In genomic region chr11:73192272-73192671, GRCh38 we compare ENCODE assay signal across 12 cellular contexts. TPM values are rescaled to one million over a fixed set of nuclear protein-coding genes. Genes with fewer than 3 reads are reported as not detected.
DNase-seq lines count a peak whose midpoint lies in the region; ATAC-seq and TF ChIP-seq lines count a peak whose summit lies in the region.
"Had no signal": no experiment of that assay in that cellular context is flagged by ENCODE, and none has a peak within 500 bp of the region (broad histone marks: within the 10 kb centered on the region; RNA-seq: fewer than 3 reads in every experiment).

No MANE protein-coding gene starts in this region.

- no peaks in the 10 kb centered on the region for H3K36me3 ChIP-seq in lung (ENCODE audit: control insufficient read depth in 2 of 2, insufficient read depth in 2 of 2, low read length in 2 of 2)
- H3K36me3 ChIP-seq in SK-N-SH (replicated peaks in 1 of 2; ENCODE audit: control insufficient read depth in 1 of 2, insufficient read depth in 2 of 2, low read length in 1 of 2): no peaks in the 10 kb centered on the region

- no peak overlapping the region for H3K9ac ChIP-seq in SK-N-SH

- TF ChIP-seq CTCF in MCF 10A (IDR thresholded peaks at IDR 0.05; ENCODE audit: unreplicated experiment) (no peak), lung (IDR thresholded peaks at IDR 0.05; ENCODE audit: control extremely low read depth, extremely low read depth) (no peak), SK-N-SH (IDR thresholded peaks at IDR 0.05) (no peak)
- TF ChIP-seq CTCF in CD4-positive, alpha-beta T cell (IDR thresholded peaks at IDR 0.05): no peak

- WGBS in lung, 2 donors: 77 to 100% methylated on average over 1 of the region's 1 CpG
- WGBS in SK-N-SH (ENCODE audit: low lambda C conversion rate): 100% methylated on average over 1 of the region's 1 CpG

- DNase-seq in EL (peak; percentile 19), HT1080 (ENCODE audit: low read depth) (peak; percentile 65), MCF 10A (ENCODE audit: unreplicated experiment) (peak; percentile 99), lung (ENCODE audit: low spot score) (peak; percentile 66), SK-N-SH (no peak), NCI-H146 (lab: John Stamatoyannopoulos, UW) (no peak)
- no peak for DNase-seq in naive thymus-derived CD8-positive, alpha-beta T cell
- DNase-seq in CD4-positive, alpha-beta T cell: no peak
- DNase-seq: DMS53; NCI-H774; SHP77; stimulated activated naive CD4-positive, alpha-beta T cell had no signal

- H3K27me3 ChIP-seq in lung (ENCODE audit: control insufficient read depth, insufficient read depth) (no peaks in the 10 kb centered on the region), SK-N-SH (ENCODE audit: insufficient read depth) (no peaks in the 10 kb centered on the region)
- no peaks in the 10 kb centered on the region for H3K27me3 ChIP-seq in CD4-positive, alpha-beta T cell (ENCODE audit: control insufficient read depth, insufficient read depth, low read length)

- no peak overlapping the region for H2AFZ ChIP-seq in SK-N-SH (ENCODE audit: low read depth)

- intact Hi-C loops in MCF 10A (cut with micrococcal nuclease): no loop called here
- intact Hi-C loops in CD4-positive, alpha-beta T cell (cut with DNase I, micrococcal nuclease): no loop called here

- peaks cover 65% of the 10 kb centered on the region for H3K4me1 Mint-ChIP-seq in MCF 10A (ENCODE audit: insufficient read depth, unreplicated experiment)
- peaks cover 0 to 22% (median 0%) of the 10 kb centered on the region in 4 donors for H3K4me1 Mint-ChIP-seq in naive thymus-derived CD8-positive, alpha-beta T cell
- no peaks in the 10 kb centered on the region for H3K4me1 Mint-ChIP-seq in CD4-positive, alpha-beta T cell (ENCODE audit: low read depth)

- H3K9me3 Mint-ChIP-seq in MCF 10A (ENCODE audit: unreplicated experiment): no peaks in the 10 kb centered on the region
- no peaks in the 10 kb centered on the region for H3K9me3 Mint-ChIP-seq in naive thymus-derived CD8-positive, alpha-beta T cell
- H3K9me3 Mint-ChIP-seq in CD4-positive, alpha-beta T cell: no peaks in the 10 kb centered on the region

- H3K9me2 ChIP-seq in SK-N-SH: no peaks in the 10 kb centered on the region

- peak; percentile 41 for ATAC-seq in lung (ENCODE audit: insufficient read depth, low FRiP score)
- ATAC-seq in naive thymus-derived CD8-positive, alpha-beta T cell: no peak
- ATAC-seq in CD4-positive, alpha-beta T cell (ENCODE audit: poor library complexity): no peak

- H3K79me2 ChIP-seq in SK-N-SH (ENCODE audit: insufficient read depth): no peaks in the 10 kb centered on the region

- BruUV-seq in MCF 10A (replicated peaks; lab: Mats Ljungman, UMichigan): no TSS peak

- H3K36me3 Mint-ChIP-seq in MCF 10A (ENCODE audit: insufficient read depth, unreplicated experiment): no peaks in the 10 kb centered on the region
- no peaks in the 10 kb centered on the region for H3K36me3 Mint-ChIP-seq in naive thymus-derived CD8-positive, alpha-beta T cell
- no peaks in the 10 kb centered on the region for H3K36me3 Mint-ChIP-seq in CD4-positive, alpha-beta T cell (ENCODE audit: low read depth)

- POLR2A ChIA-PET in MCF 10A (lab: Yijun Ruan, JAX): interaction anchor here (0.9 to 1.6 kb wide), 5 partner anchors 10 to 25 kb away, joined by 3 to 4 read pairs (median 3); no protein-coding TSS in a partner anchor
- POLR2A ChIA-PET in SK-N-SH (lab: Yijun Ruan, JAX): no interaction called here
- POLR2A ChIA-PET in naive thymus-derived CD8-positive, alpha-beta T cell (lab: Charles Lee): no interaction called here
- POLR2A ChIA-PET in CD4-positive, alpha-beta T cell (lab: Charles Lee): no interaction called here

- H3K9me3 ChIP-seq in lung (ENCODE audit: control insufficient read depth in 2 of 2, insufficient read depth in 1 of 2, low read length in 1 of 2): no peaks in the 10 kb centered on the region
- no peaks in the 10 kb centered on the region for H3K9me3 ChIP-seq in SK-N-SH
- H3K9me3 ChIP-seq in CD4-positive, alpha-beta T cell (ENCODE audit: control insufficient read depth, low read length): no peaks in the 10 kb centered on the region

- H3K4me3 ChIP-seq in lung (no peak overlapping the region), SK-N-SH (ENCODE audit: low read depth in 2 of 2, low read length in 1 of 2) (no peak overlapping the region)

- no peak for TF ChIP-seq EP300 in SK-N-SH (IDR thresholded peaks at IDR 0.05; ENCODE audit: borderline replicate concordance in 1 of 2, low read depth in 1 of 2, low read length in 1 of 2)

- no peaks in the 10 kb centered on the region for H3F3A ChIP-seq in SK-N-SH (replicated peaks; ENCODE audit: insufficient read depth)

- no peak overlapping the region for H3K4me3 Mint-ChIP-seq in MCF 10A (ENCODE audit: unreplicated experiment)
- no peak overlapping the region for H3K4me3 Mint-ChIP-seq in naive thymus-derived CD8-positive, alpha-beta T cell
- H3K4me3 Mint-ChIP-seq in CD4-positive, alpha-beta T cell: no peak overlapping the region

- TF ChIP-seq RAD21 in SK-N-SH (IDR thresholded peaks at IDR 0.05; ENCODE audit: low read length): no peak

- CTCF ChIA-PET in MCF 10A (lab: Yijun Ruan, JAX) (interaction anchor here (0.9 to 3.4 kb wide), 4 partner anchors 14 to 65 kb away, joined by 4 to 15 read pairs (median 7); no protein-coding TSS in a partner anchor), SK-N-SH (lab: Yijun Ruan, JAX) (interaction anchor here (0.6 to 1.8 kb wide), 5 partner anchors 25 to 114 kb away, joined by 3 to 8 read pairs (median 4); no protein-coding TSS in a partner anchor)
- CTCF ChIA-PET in CD4-positive, alpha-beta T cell (lab: Charles Lee): no interaction called here

- H3K27me3 Mint-ChIP-seq in MCF 10A (ENCODE audit: insufficient read depth, unreplicated experiment): no peaks in the 10 kb centered on the region
- H3K27me3 Mint-ChIP-seq in naive thymus-derived CD8-positive, alpha-beta T cell: peaks cover 0 to 10% (median 7%) of the 10 kb centered on the region in 5 donors
- H3K27me3 Mint-ChIP-seq in CD4-positive, alpha-beta T cell: no peaks in the 10 kb centered on the region

- peak overlapping the region; percentile 27 for H3K27ac Mint-ChIP-seq in MCF 10A (ENCODE audit: low read depth, unreplicated experiment)
- H3K27ac Mint-ChIP-seq in naive thymus-derived CD8-positive, alpha-beta T cell: no peak overlapping the region
- H3K27ac Mint-ChIP-seq in CD4-positive, alpha-beta T cell: no peak overlapping the region

- H3K4me1 ChIP-seq in lung (ENCODE audit: control insufficient read depth in 2 of 2, insufficient read depth in 2 of 2, low read length in 2 of 2) (peaks cover 0 to 5% of the 10 kb centered on the region in 2 donors), SK-N-SH (ENCODE audit: control insufficient read depth in 1 of 2, insufficient read depth in 2 of 2, low read depth in 1 of 2, low read length in 1 of 2) (no peaks in the 10 kb centered on the region; a peak in 1 of 4 replicates)

- H3K27ac ChIP-seq in lung (ENCODE audit: low read depth in 1 of 2, low read length in 1 of 2): peak overlapping the region in 1 of 2 donors; percentile 23
- no peak overlapping the region for H3K27ac ChIP-seq in SK-N-SH (ENCODE audit: low read depth in 2 of 2, low read length in 1 of 2)
- H3K27ac ChIP-seq in CD4-positive, alpha-beta T cell (ENCODE audit: low read depth, low read length): no peak overlapping the region

- H3K4me2 ChIP-seq in SK-N-SH: no peak overlapping the region

- H4K20me1 ChIP-seq in SK-N-SH (ENCODE audit: insufficient read depth): no peaks in the 10 kb centered on the region

TF ChIP-seq in SK-N-SH, 30 proteins besides CTCF, POLR2A, EP300 and RAD21:
- TF ChIP-seq CHD2 (IDR thresholded peaks at IDR 0.05; ENCODE audit: low read length, partially characterized antibody) (no peak), NFIC (IDR thresholded peaks at IDR 0.05; ENCODE audit: borderline replicate concordance) (no peak), RCOR1 (IDR thresholded peaks at IDR 0.05; ENCODE audit: low read length) (no peak)
TF ChIP-seq in SK-N-SH: peak in this region for 0.

RNA-seq across cellular contexts. Expression of gene P2RY2, which starts 25.8 kb away (rescaled TPM):
- total RNA-seq in HT1080 (2014; rRNA removed; shearing (Covaris generic)): 0.05 TPM in 1 of 2 replicates, not detected in the other
- polyA plus RNA-seq in HT1080 (2015; cell fraction: cytosol; rRNA removed): not detected in 2 replicates
- polyA plus RNA-seq in HT1080 (2015; cell fraction: nucleus; rRNA removed): 0.07 TPM in 2 replicates
- 0.56 and 1.0 TPM in 2 replicates for total RNA-seq in MCF 10A (2022)
- total RNA-seq in lung: 10 to 100 TPM in 1 of 2 donors, 1 to 10 TPM in 1; 3.8 to 13.0 TPM
- polyA plus RNA-seq in lung: 1 to 10 TPM; 3.1 to 9.1 TPM
- 0.12 and 0.13 TPM in 2 replicates for polyA plus RNA-seq in SK-N-SH (2012; rRNA removed)
- 0.05 and 0.07 TPM in 2 replicates for polyA plus RNA-seq in SK-N-SH (2012; cell fraction: cytosol; rRNA removed)
- polyA plus RNA-seq in SK-N-SH (2012; cell fraction: nucleus; rRNA removed): 0.02 and 0.14 TPM in 2 replicates
- total RNA-seq in naive thymus-derived CD8-positive, alpha-beta T cell: not detected
- not detected for polyA plus RNA-seq in naive thymus-derived CD8-positive, alpha-beta T cell
- not detected for total RNA-seq in CD4-positive, alpha-beta T cell

RNA-seq across cellular contexts. Expression of gene FCHSD2, which starts 50.2 kb away (rescaled TPM):
- total RNA-seq in HT1080 (2014; rRNA removed; shearing (Covaris generic)): 4.4 and 5.6 TPM in 2 replicates
- polyA plus RNA-seq in HT1080 (2015; cell fraction: cytosol; rRNA removed): 19.3 and 23.9 TPM in 2 replicates
- polyA plus RNA-seq in HT1080 (2015; cell fraction: nucleus; rRNA removed): 19.2 and 21.3 TPM in 2 replicates
- total RNA-seq in MCF 10A (2022): 12.8 and 14.0 TPM in 2 replicates
- 10 to 100 TPM; 41.0 to 41.6 TPM for total RNA-seq in lung
- 10 to 100 TPM; 14.7 to 24.2 TPM for polyA plus RNA-seq in lung
- 10.4 and 12.7 TPM in 2 replicates for polyA plus RNA-seq in SK-N-SH (2012; rRNA removed)
- 13.0 and 13.2 TPM in 2 replicates for polyA plus RNA-seq in SK-N-SH (2012; cell fraction: cytosol; rRNA removed)
- 11.8 and 20.3 TPM in 2 replicates for polyA plus RNA-seq in SK-N-SH (2012; cell fraction: nucleus; rRNA removed)
- 10 to 100 TPM; 54.6 to 70.0 TPM for total RNA-seq in naive thymus-derived CD8-positive, alpha-beta T cell
- polyA plus RNA-seq in naive thymus-derived CD8-positive, alpha-beta T cell: 10 to 100 TPM; 11.8 to 15.6 (median 14.7) TPM
- 10 to 100 TPM; 48.6 to 50.7 TPM for total RNA-seq in CD4-positive, alpha-beta T cell

Comparison
In these comparisons a context has a peak if more than half of its experiments do, and no peak if none do; other contexts are left out.
1. DNase-seq: peak in EL (single experiment), HT1080 (single experiment), MCF 10A (single experiment) and lung (single experiment); none in SK-N-SH (single experiment), naive thymus-derived CD8-positive, alpha-beta T cell (0 of 10), NCI-H146 (single experiment) and CD4-positive, alpha-beta T cell (0 of 10).